In genomic region chr9:110089681-110090370, GRCh38 we compare ENCODE assay signal across 14 cellular contexts.
DNase-seq lines count a peak whose midpoint lies in the region; ATAC-seq, FAIRE-seq and TF ChIP-seq lines count a peak whose summit lies in the region.
"Had no signal": no experiment of that assay in that cellular context is flagged by ENCODE, and none has a peak within 500 bp of the region (broad histone marks: within the 10 kb centered on the region; RNA-seq: fewer than 3 reads in every experiment).

No MANE protein-coding gene starts in this region.

- H3K9me3 Mint-ChIP-seq in IgD-negative memory B cell = peaks cover 0 to 1% (median 0%) of the 10 kb centered on the region in 3 donors
- H3K9me3 Mint-ChIP-seq: naive thymus-derived CD8-positive, alpha-beta T cell had no signal

- TF ChIP-seq EP300 in suprapubic skin (IDR thresholded peaks at IDR 0.05) (no peak), sigmoid colon (IDR thresholded peaks at IDR 0.05) (no peak)

- H3K4me1 ChIP-seq in endothelial cell of umbilical vein (ENCODE audit: control insufficient read depth, extremely low read depth, insufficient read depth, low read length) (peaks cover 31% of the 10 kb centered on the region), suprapubic skin (peaks cover 2% of the 10 kb centered on the region), sigmoid colon (peaks cover 0 to 40% (median 21%) of the 10 kb centered on the region in 4 donors)

- intact Hi-C loops in endothelial cell of umbilical vein (cut with micrococcal nuclease) = loop anchor here (1.0 kb wide), 1 partner anchor 21 kb away; no protein-coding TSS in a partner anchor
- intact Hi-C loops in sigmoid colon (cut with DNase I) = no loop called here

- peak; percentile 26 to 48 for DNase-seq in NCI-H526 (lab: John Stamatoyannopoulos, UW)
- peak; percentile 77 for DNase-seq in endothelial cell of umbilical vein (ENCODE audit: low read depth, low spot score)
- DNase-seq in suprapubic skin (ENCODE audit: low spot score in 2 of 2) = no peak
- no peak for DNase-seq in foreskin melanocyte
- DNase-seq in sigmoid colon = no peak
- DNase-seq: aorta; DMS 273 treated with DMSO at 0.1 percent for 48 hours; naive thymus-derived CD8-positive, alpha-beta T cell; stimulated activated CD4-positive, alpha-beta T cell treated with anti-CD3 and anti-CD28 coated beads, Interleukin-2, amount 100 ng/mL, for 48 hours had no signal

- TF ChIP-seq CTCF in endothelial cell of umbilical vein (IDR thresholded peaks at IDR 0.05; ENCODE audit: extremely low read depth in 1 of 2, insufficient read depth in 1 of 2, low read depth in 1 of 2, low read length in 2 of 2) (no peak), suprapubic skin (IDR thresholded peaks at IDR 0.05) (no peak), sigmoid colon (IDR thresholded peaks at IDR 0.05) (no peak)

- H3K27ac Mint-ChIP-seq in IgD-negative memory B cell = peak overlapping the region; percentile 54 to 86 (median 83)
- H3K27ac Mint-ChIP-seq: naive thymus-derived CD8-positive, alpha-beta T cell had no signal

- CTCF ChIA-PET in endothelial cell of umbilical vein (lab: Charles Lee) = interaction anchor here (0.9 to 3.6 kb wide), 7 partner anchors 11 to 186 kb away, joined by 3 to 15 read pairs (median 5); no protein-coding TSS in a partner anchor

- no peaks in the 10 kb centered on the region for H3K27me3 Mint-ChIP-seq in IgD-negative memory B cell

- H3K27me3 ChIP-seq in endothelial cell of umbilical vein (ENCODE audit: control insufficient read depth in 2 of 2, insufficient read depth in 2 of 2, low read length in 2 of 2) (no peaks in the 10 kb centered on the region), suprapubic skin (no peaks in the 10 kb centered on the region), sigmoid colon (no peaks in the 10 kb centered on the region)

- peaks cover 7% of the 10 kb centered on the region for H4K20me1 ChIP-seq in endothelial cell of umbilical vein (replicated peaks; ENCODE audit: control insufficient read depth, extremely low read depth, insufficient read depth, low read length)

- peaks cover 64 to 75% (median 75%) of the 10 kb centered on the region in 3 donors for H3K4me1 Mint-ChIP-seq in IgD-negative memory B cell

- no peaks in the 10 kb centered on the region for H3K36me3 Mint-ChIP-seq in IgD-negative memory B cell
- H3K36me3 Mint-ChIP-seq: naive thymus-derived CD8-positive, alpha-beta T cell had no signal

- BruUV-seq in endothelial cell of umbilical vein (replicated peaks; lab: Mats Ljungman, UMichigan) = no TSS peak

- H3K27ac ChIP-seq in endothelial cell of umbilical vein (ENCODE audit: insufficient read depth, low read depth, low read length) (peak overlapping the region; percentile 26), suprapubic skin (peak overlapping the region; percentile 31), sigmoid colon (no peak overlapping the region)
- H3K27ac ChIP-seq: thoracic aorta had no signal

- peak; percentile 4 for FAIRE-seq in endothelial cell of umbilical vein (lab: Jason Lieb, UNC)
- FAIRE-seq: GM18507 had no signal

- TF ChIP-seq POLR2A in endothelial cell of umbilical vein (IDR thresholded peaks at IDR 0.05; ENCODE audit: low read depth, low read length) = no peak
- TF ChIP-seq POLR2A in suprapubic skin (IDR thresholded peaks at IDR 0.05) = no peak
- no peak for TF ChIP-seq POLR2A in sigmoid colon (IDR thresholded peaks at IDR 0.05)

- peaks cover 0 to 5% of the 10 kb centered on the region in 2 experiments for H3K36me3 ChIP-seq in endothelial cell of umbilical vein (ENCODE audit: control insufficient read depth in 2 of 2, extremely low read depth in 1 of 2, insufficient read depth in 2 of 2, low read length in 2 of 2)
- no peaks in the 10 kb centered on the region for H3K36me3 ChIP-seq in suprapubic skin
- no peaks in the 10 kb centered on the region for H3K36me3 ChIP-seq in sigmoid colon
- H3K36me3 ChIP-seq: thoracic aorta had no signal

- POLR2A ChIA-PET in endothelial cell of umbilical vein (lab: Charles Lee) = interaction anchor here (0.6 to 0.7 kb wide), 2 partner anchors 16 to 166 kb away, joined by 3 read pairs; partner anchors contain the start of gene TXN

- dilution Hi-C loops in endothelial cell of umbilical vein (cut with MboI; ENCODE audit: extremely low pct_ligation_motif_present, low sequenced_read_pairs) = no loop called here

- no peaks in the 10 kb centered on the region for H3K9me1 ChIP-seq in endothelial cell of umbilical vein (replicated peaks; ENCODE audit: control insufficient read depth, extremely low read depth, insufficient read depth, low read length)

- H3K9me3 ChIP-seq in endothelial cell of umbilical vein (replicated peaks; ENCODE audit: control insufficient read depth, insufficient read depth, low read length) (no peaks in the 10 kb centered on the region), suprapubic skin (no peaks in the 10 kb centered on the region), sigmoid colon (no peaks in the 10 kb centered on the region)
- H3K9me3 ChIP-seq: thoracic aorta had no signal

- H3K4me3 ChIP-seq in endothelial cell of umbilical vein (replicated peaks in 1 of 3; ENCODE audit: insufficient read depth in 1 of 3, low read depth in 1 of 3, low read length in 3 of 3) = no peak overlapping the region
- no peak overlapping the region for H3K4me3 ChIP-seq in suprapubic skin
- H3K4me3 ChIP-seq in sigmoid colon = no peak overlapping the region
- H3K4me3 ChIP-seq: thoracic aorta had no signal

- no peak overlapping the region for H3K9ac ChIP-seq in endothelial cell of umbilical vein (replicated peaks; ENCODE audit: extremely low read depth, insufficient read depth, low read length)

- no peak overlapping the region for H2AFZ ChIP-seq in endothelial cell of umbilical vein (ENCODE audit: low read depth, low read length)

- no peak for ATAC-seq in GM18517 (IDR thresholded peaks at IDR 0.05; ENCODE audit: unreplicated experiment)
- ATAC-seq: esophagus mucosa; naive thymus-derived CD8-positive, alpha-beta T cell had no signal

- H3K4me3 Mint-ChIP-seq in IgD-negative memory B cell = peak overlapping the region in 3 of 4 donors; percentile 26 to 82 (median 82)
- H3K4me3 Mint-ChIP-seq: naive thymus-derived CD8-positive, alpha-beta T cell had no signal

- H3K79me2 ChIP-seq in endothelial cell of umbilical vein (ENCODE audit: control insufficient read depth, insufficient read depth, low read length) = peaks cover 98% of the 10 kb centered on the region

- no peak overlapping the region for H3K4me2 ChIP-seq in endothelial cell of umbilical vein (ENCODE audit: insufficient read depth, low read length)

- 53% methylated on average over 12 of the region's 12 CpGs for WGBS in suprapubic skin
- 15 to 63% methylated on average over 12 of the region's 12 CpGs for WGBS in sigmoid colon, 2 donors

TF ChIP-seq in endothelial cell of umbilical vein, 7 proteins besides CTCF, POLR2A, EP300 and RAD21:
- TF ChIP-seq POLR2AphosphoS5 (IDR thresholded peaks at IDR 0.05; ENCODE audit: insufficient read depth, low read depth, low read length) (peak; percentile 58), FOS (IDR thresholded peaks at IDR 0.05; ENCODE audit: borderline replicate concordance, insufficient read depth, low read length) (peak; percentile 61), MYC (IDR thresholded peaks at IDR 0.05; ENCODE audit: low read depth, low read length) (no peak), MAX (IDR thresholded peaks at IDR 0.05; ENCODE audit: insufficient read depth, insufficient read length) (no peak), GATA2 (IDR thresholded peaks at IDR 0.05; ENCODE audit: insufficient read depth, insufficient read length, low read depth, low read length) (peak; percentile 74), JUN (IDR thresholded peaks at IDR 0.05; ENCODE audit: borderline replicate concordance, insufficient read depth, insufficient read length, low read depth) (peak; percentile 52), EZH2 (IDR thresholded peaks at IDR 0.05; ENCODE audit: borderline replicate concordance, low read depth, low read length, severe bottlenecking) (no peak)

Comparison
In these comparisons a context has a peak if more than half of its experiments do, and no peak if none do; other contexts are left out.
1. DNase-seq: peak in NCI-H526 (2 of 2) and endothelial cell of umbilical vein (single experiment); none in suprapubic skin (0 of 2), foreskin melanocyte (single experiment) and sigmoid colon (single experiment).
2. H3K27ac ChIP-seq: peak in endothelial cell of umbilical vein (single experiment) and suprapubic skin (single experiment); none in sigmoid colon (0 of 4).